1 cellular context compared by ENCODE assay signal in genomic region chr2:28160986-28161425, GRCh38.
TF ChIP-seq lines count a peak whose summit lies in the region.

No MANE protein-coding gene starts in this region.

TF ChIP-seq in GM23338, 12 proteins besides CTCF, POLR2A, EP300 and RAD21 (continued from another document):
- no peak for TF ChIP-seq ZNF462 (CRISPR knock-in tag; IDR thresholded peaks at IDR 0.05)
- TF ChIP-seq ZNF114 (CRISPR knock-in tag; IDR thresholded peaks at IDR 0.05), result no peak
- no peak for TF ChIP-seq STAT1 (IDR thresholded peaks at IDR 0.05; ENCODE audit: unreplicated experiment)
- TF ChIP-seq CREB1 (CRISPR knock-in tag; IDR thresholded peaks at IDR 0.05; ENCODE audit: low read depth), result no peak
- TF ChIP-seq ETS1 (IDR thresholded peaks at IDR 0.05), result no peak
- no peak for TF ChIP-seq NANOG (IDR thresholded peaks at IDR 0.05; ENCODE audit: borderline replicate concordance)
